In the genomic region with DNA sequence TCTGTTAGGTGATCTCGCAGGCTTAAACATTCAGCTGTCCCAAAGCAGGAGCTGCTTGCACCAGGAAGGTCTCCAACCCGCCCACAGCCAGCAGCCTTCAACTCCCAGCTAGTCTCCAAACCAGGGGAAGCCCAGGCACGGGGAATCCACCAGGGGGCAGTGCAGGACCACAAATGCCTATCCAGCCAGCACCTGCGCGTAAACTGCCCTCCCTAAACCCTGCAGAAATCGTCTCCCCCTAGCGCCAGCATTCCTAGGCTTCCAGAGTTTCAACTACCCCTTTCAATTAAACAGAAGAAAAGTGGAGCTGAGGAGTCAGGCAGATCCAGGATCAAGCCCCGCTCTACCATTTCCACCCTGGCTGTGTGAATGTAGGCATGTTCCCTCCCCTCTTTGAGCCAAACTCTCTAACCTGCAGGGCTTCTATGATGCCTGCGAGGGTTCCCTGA, we compare ENCODE assay signal across 9 cellular contexts.
DNase-seq lines count a peak whose midpoint lies in the region; ATAC-seq and TF ChIP-seq lines count a peak whose summit lies in the region.
"Had no signal": no experiment of that assay in that cellular context is flagged by ENCODE, and none has a peak within 500 bp of the region (broad histone marks: within the 10 kb centered on the region; RNA-seq: fewer than 3 reads in every experiment).

No MANE protein-coding gene starts in this region.

- intact Hi-C loops in heart right ventricle (cut with DNase I) (no loop called here), prostate gland (cut with DNase I) (no loop called here)

- H3K27me3 ChIP-seq in adipocyte (replicated peaks; ENCODE audit: control insufficient read depth, insufficient read depth, low read length) (peaks cover 53% of the 10 kb centered on the region), heart right ventricle (peaks cover 0 to 54% (median 38%) of the 10 kb centered on the region in 7 donors), prostate gland (replicated peaks; ENCODE audit: insufficient read depth) (no peaks in the 10 kb centered on the region)

- H3K36me3 ChIP-seq in ES-I3 (ENCODE audit: insufficient read depth, low read length) (no peaks in the 10 kb centered on the region), adipocyte (ENCODE audit: control insufficient read depth, insufficient read depth, low read length, severe bottlenecking) (no peaks in the 10 kb centered on the region), heart right ventricle (no peaks in the 10 kb centered on the region), prostate gland (no peaks in the 10 kb centered on the region)

- TF ChIP-seq CTCF in heart right ventricle (IDR thresholded peaks at IDR 0.05) (peak; percentile 66 to 93 (median 90)), prostate gland (IDR thresholded peaks at IDR 0.05) (peak; percentile 94 to 99 (median 98))

- TF ChIP-seq POLR2A in prostate gland (IDR thresholded peaks at IDR 0.05): no peak

- H3K27ac ChIP-seq in heart right ventricle: no peak overlapping the region
- no peak overlapping the region for H3K27ac ChIP-seq in prostate gland
- H3K27ac ChIP-seq: skin epidermis had no signal

- H3K4me1 ChIP-seq in ES-I3 (ENCODE audit: insufficient read depth, low read length): no peaks in the 10 kb centered on the region
- no peaks in the 10 kb centered on the region for H3K4me1 ChIP-seq in adipocyte (ENCODE audit: control insufficient read depth, insufficient read depth, low read length)
- H3K4me1 ChIP-seq in heart right ventricle: peaks cover 0 to 8% (median 0%) of the 10 kb centered on the region in 9 donors
- H3K4me1 ChIP-seq in prostate gland (replicated peaks): no peaks in the 10 kb centered on the region

- H3K9ac ChIP-seq in ES-I3 (ENCODE audit: low read depth, low read length): peak overlapping the region; percentile 38; the same call in 1 of the 2 replicates
- no peak overlapping the region for H3K9ac ChIP-seq in adipocyte (ENCODE audit: low read length)

- 7 to 8% methylated on average over 9 of the region's 9 CpGs for WGBS in heart right ventricle, 2 donors
- WGBS in prostate gland: 5% methylated on average over 9 of the region's 9 CpGs

- H3K4me3 ChIP-seq in adipocyte (ENCODE audit: low read length) (no peak overlapping the region), heart right ventricle (peak overlapping the region in 2 of 10 donors; percentile 15 to 20), prostate gland (no peak overlapping the region)
- H3K4me3 ChIP-seq: skin epidermis had no signal

- H3K9me3 ChIP-seq in ES-I3 (ENCODE audit: control insufficient read depth, insufficient read depth, low read length) (no peaks in the 10 kb centered on the region; the same call in 1 of the 2 replicates), adipocyte (ENCODE audit: control insufficient read depth, low read length) (peaks cover 8% of the 10 kb centered on the region), heart right ventricle (peaks cover 0 to 5% (median 0%) of the 10 kb centered on the region in 11 donors), prostate gland (no peaks in the 10 kb centered on the region)

- ATAC-seq in HG02610 (IDR thresholded peaks at IDR 0.05; ENCODE audit: unreplicated experiment): peak; percentile 70
- ATAC-seq in heart right ventricle: peak; percentile 93 to 98 (median 95)
- ATAC-seq in GM19455 (IDR thresholded peaks at IDR 0.05; ENCODE audit: unreplicated experiment): no peak

- DNase-seq in NCI-H146 treated with DMSO at 0.1 percent for 48 hours (lab: John Stamatoyannopoulos, UW; ENCODE audit: unreplicated experiment) (peak; percentile 75), T follicular helper cell (ENCODE audit: low read depth) (peak; percentile 86), adipocyte (ENCODE audit: low read depth) (peak; percentile 90), heart right ventricle (peak; percentile 90), prostate gland (ENCODE audit: low spot score) (peak; percentile 92)
